In the genomic region with DNA sequence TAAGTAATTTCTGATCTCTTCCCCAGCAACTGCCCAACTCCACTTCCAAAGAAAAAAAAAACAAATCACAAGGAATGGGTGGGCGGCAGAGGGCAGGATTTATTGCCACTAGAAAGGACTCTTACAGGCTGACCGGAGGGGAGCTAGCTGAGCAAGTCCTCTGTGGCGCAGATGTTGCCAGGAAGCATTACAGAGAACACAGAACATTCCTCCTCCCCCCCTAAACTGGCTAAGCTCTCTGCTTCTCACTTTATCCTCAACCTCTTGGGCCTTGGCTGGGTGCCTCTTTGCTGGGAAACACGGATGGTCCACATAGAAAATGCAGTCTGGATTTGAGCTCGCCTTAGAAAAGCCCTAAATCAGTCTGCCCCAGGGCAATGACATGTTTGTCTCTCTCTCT, we compare ENCODE assay signal across 16 cellular contexts. TPM values are rescaled to one million over a fixed set of nuclear protein-coding genes. Genes with fewer than 3 reads are reported as not detected.
DNase-seq lines count a peak whose midpoint lies in the region; ATAC-seq and TF ChIP-seq lines count a peak whose summit lies in the region.
"Had no signal": no experiment of that assay in that cellular context is flagged by ENCODE, and none has a peak within 500 bp of the region (broad histone marks: within the 10 kb centered on the region; RNA-seq: fewer than 3 reads in every experiment).

No MANE protein-coding gene starts in this region.

- H3K4me3 ChIP-seq in foreskin fibroblast (ENCODE audit: low read depth in 1 of 2, low read length in 2 of 2) (no peak overlapping the region), neuronal stem cell (ENCODE audit: low read length in 2 of 2) (no peak overlapping the region)

- H3K79me1 ChIP-seq in neuronal stem cell (ENCODE audit: low read depth, low read length): no peaks in the 10 kb centered on the region

- H2BK12ac ChIP-seq in neuronal stem cell (ENCODE audit: low read length): no peak overlapping the region

- no peak overlapping the region for H2AFZ ChIP-seq in neuronal stem cell (ENCODE audit: low read length)

- no peak overlapping the region for H3K23ac ChIP-seq in neuronal stem cell (ENCODE audit: low read depth, low read length, poor library complexity)

- H3K18ac ChIP-seq in neuronal stem cell (ENCODE audit: low read length): peak overlapping the region; percentile 24

- no peak for TF ChIP-seq CTCF in foreskin fibroblast (IDR thresholded peaks at IDR 0.05; ENCODE audit: low read depth, low read length)

- H3K4me2 ChIP-seq in neuronal stem cell (ENCODE audit: insufficient read depth, low read length, poor library complexity, severe bottlenecking): no peak overlapping the region

- H3K4ac ChIP-seq in neuronal stem cell (ENCODE audit: low read length): no peak overlapping the region

- H3K9ac ChIP-seq in neuronal stem cell (ENCODE audit: low read depth, low read length, poor library complexity): no peak overlapping the region

- no peak overlapping the region for H2AK5ac ChIP-seq in neuronal stem cell (ENCODE audit: low read depth, low read length)

- peaks cover 0 to 13% (median 0%) of the 10 kb centered on the region in 3 experiments for H3K27me3 ChIP-seq in neuronal stem cell (ENCODE audit: control insufficient read depth in 3 of 3, insufficient read depth in 3 of 3, low read depth in 1 of 3, low read length in 3 of 3)

- WGBS in neuronal stem cell (ENCODE audit: extremely low coverage in 2 of 2, insufficient read length in 2 of 2, insufficient replicate concordance in 1 of 2), 2 donors: no CpG with 5 or more reads among the region's 5 CpGs

- ATAC-seq in HG03442 (IDR thresholded peaks at IDR 0.05; ENCODE audit: unreplicated experiment): no peak
- ATAC-seq: activated CD4-positive, alpha-beta T cell treated with anti-CD3 and anti-CD28 coated beads for 36 hours; activated naive CD8-positive, alpha-beta T cell treated with anti-CD3 and anti-CD28 coated beads, Interleukin-2, amount 50 U/mL, for 24 hours had no signal

- no peak overlapping the region for H4K8ac ChIP-seq in neuronal stem cell (ENCODE audit: low read depth, low read length)

- H3K36me3 ChIP-seq in neuronal stem cell (replicated peaks in 1 of 2; ENCODE audit: control insufficient read depth in 2 of 2, insufficient read depth in 2 of 2, low read length in 2 of 2): no peaks in the 10 kb centered on the region

- no peaks in the 10 kb centered on the region for H3K9me3 ChIP-seq in neuronal stem cell (replicated peaks in 1 of 2; ENCODE audit: control insufficient read depth in 2 of 2, insufficient read depth in 1 of 2, low read depth in 1 of 2, low read length in 2 of 2)

- peaks cover 0 to 10% of the 10 kb centered on the region in 2 donors for H3K4me1 ChIP-seq in neuronal stem cell (ENCODE audit: control insufficient read depth in 2 of 2, insufficient read depth in 1 of 2, low read depth in 1 of 2, low read length in 2 of 2)

- DNase-seq in COLO829 (ENCODE audit: low spot score) (peak; percentile 34), amniotic epithelial cell (ENCODE audit: low read depth) (peak; percentile 53), foreskin fibroblast (peak; percentile 86 to 93), neuronal stem cell (ENCODE audit: low spot score) (no peak), activated gamma-delta T cell (lab: John Stamatoyannopoulos, UW) (no peak), AML-193 (lab: John Stamatoyannopoulos, UW) (no peak)
- no peak for DNase-seq in activated naive CD4-positive, alpha-beta T cell (lab: John Stamatoyannopoulos, UW)
- DNase-seq: activated CD4-positive, alpha-beta T cell treated with anti-CD3 and anti-CD28 coated beads for 36 hours; activated naive CD8-positive, alpha-beta T cell treated with anti-CD3 and anti-CD28 coated beads, Interleukin-2, amount 50 U/mL, for 24 hours; DMS79 treated with DMSO at 0.1 percent for 48 hours; foreskin melanocyte; islet precursor cell; NCI-H510A; stimulated activated CD4-positive, alpha-beta T cell treated with anti-CD3 and anti-CD28 coated beads, Interleukin-4, amount 100 ng/mL, for 1 hour; trophoblast cell had no signal

- H2BK5ac ChIP-seq in neuronal stem cell (ENCODE audit: low read length): no peak overlapping the region

- no peak overlapping the region for H2BK15ac ChIP-seq in neuronal stem cell (ENCODE audit: low read length)

- H4K91ac ChIP-seq in neuronal stem cell (ENCODE audit: low read depth, low read length, poor library complexity): no peak overlapping the region

- no peak overlapping the region for H3K14ac ChIP-seq in neuronal stem cell (ENCODE audit: low read length)

- H3K27ac ChIP-seq in neuronal stem cell (replicated peaks; ENCODE audit: low read length): no peak overlapping the region

- H2BK120ac ChIP-seq in neuronal stem cell (ENCODE audit: low read depth, low read length): no peak overlapping the region

RNA-seq across cellular contexts. Expression of gene FJX1, which starts 12.6 kb away (rescaled TPM):
- 51.2 TPM for polyA plus RNA-seq in neuronal stem cell (2013, experiment 1 of 2)
- 51.7 TPM for polyA plus RNA-seq in neuronal stem cell (2013, experiment 2 of 2)

RNA-seq across cellular contexts. Expression of gene TRIM44, which starts 56.9 kb away (rescaled TPM):
- 31.4 TPM for polyA plus RNA-seq in neuronal stem cell (2013, experiment 1 of 2)
- polyA plus RNA-seq in neuronal stem cell (2013, experiment 2 of 2): 31.8 TPM

Comparison
In these comparisons a context has a peak if more than half of its experiments do, and no peak if none do; other contexts are left out.
1. DNase-seq: peak in COLO829 (single experiment), amniotic epithelial cell (single experiment) and foreskin fibroblast (2 of 2); none in neuronal stem cell (single experiment), activated gamma-delta T cell (single experiment), activated naive CD4-positive, alpha-beta T cell (0 of 4) and AML-193 (0 of 2).